14 cellular contexts compared by ENCODE assay signal in the genomic region with DNA sequence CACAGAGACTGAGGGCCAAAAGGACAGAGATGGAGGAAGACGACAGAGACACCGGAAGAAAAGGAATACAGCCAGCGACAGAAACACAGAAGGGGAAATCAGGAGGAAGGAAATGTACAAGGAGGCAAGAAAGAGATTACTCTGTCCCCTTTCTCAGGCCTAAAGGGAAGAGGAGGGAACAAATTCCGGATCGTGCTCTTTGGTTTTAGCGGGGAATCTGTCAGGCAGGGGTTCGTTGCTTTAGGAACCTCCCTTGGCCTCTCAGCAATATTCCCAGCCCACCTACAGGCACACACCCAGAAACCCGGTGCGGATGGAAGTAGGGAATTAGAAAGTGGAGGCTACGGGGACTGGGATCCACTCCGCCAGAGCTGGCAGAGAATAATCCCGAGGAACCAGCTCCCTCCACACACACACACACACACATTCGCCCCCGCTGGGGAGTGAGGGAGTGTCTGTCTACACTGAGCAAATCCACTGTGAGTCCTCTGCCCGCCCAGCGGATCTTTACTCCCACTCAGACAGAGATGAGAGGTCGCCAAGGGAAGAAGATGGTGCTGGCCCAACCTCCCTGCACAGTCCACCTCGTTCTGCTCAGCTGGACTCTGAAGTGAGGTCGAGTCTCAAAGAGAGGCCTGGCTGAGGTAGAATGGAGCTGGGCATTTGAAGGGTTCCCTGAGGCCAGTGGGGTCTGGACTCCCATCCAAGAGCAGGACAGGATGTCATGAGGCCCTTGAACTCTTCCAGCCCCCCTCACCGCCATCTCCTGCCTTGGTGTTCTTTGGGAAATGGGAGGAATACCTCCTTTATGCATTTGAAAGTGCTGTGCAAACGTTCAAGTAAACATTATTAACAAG. TPM values are rescaled to one million over a fixed set of nuclear protein-coding genes. Genes with fewer than 3 reads are reported as not detected.
DNase-seq lines count a peak whose midpoint lies in the region; ATAC-seq and TF ChIP-seq lines count a peak whose summit lies in the region.
"Had no signal": no experiment of that assay in that cellular context is flagged by ENCODE, and none has a peak within 500 bp of the region (broad histone marks: within the 10 kb centered on the region; RNA-seq: fewer than 3 reads in every experiment).

No MANE protein-coding gene starts in this region.

- H3K27ac ChIP-seq in CD8-positive, alpha-beta T cell (ENCODE audit: low read depth, low read length) = no peak overlapping the region
- no peak overlapping the region for H3K27ac ChIP-seq in neural cell (ENCODE audit: low read length)
- H3K27ac ChIP-seq in tibial nerve = no peak overlapping the region
- no peak overlapping the region for H3K27ac ChIP-seq in ovary

- H4K20me1 ChIP-seq in neural cell (ENCODE audit: insufficient read depth) = no peaks in the 10 kb centered on the region

- no peaks in the 10 kb centered on the region for H3F3A ChIP-seq in neural cell (ENCODE audit: insufficient read depth, low read length, poor library complexity, severe bottlenecking)

- no peak overlapping the region for H2AFZ ChIP-seq in neural cell (ENCODE audit: low read depth, low read length)

- H3K4me3 Mint-ChIP-seq in CD8-positive, alpha-beta T cell = peak overlapping the region; percentile 42
- H3K4me3 Mint-ChIP-seq in IgD-negative memory B cell = peak overlapping the region in 3 of 4 donors; percentile 12 to 92 (median 74)
- peak overlapping the region; percentile 22 to 62 for H3K4me3 Mint-ChIP-seq in effector memory CD8-positive, alpha-beta T cell
- H3K4me3 Mint-ChIP-seq: stimulated activated effector memory CD8-positive, alpha-beta T cell treated with anti-CD3 and anti-CD28 coated beads, Interleukin-12 subunit alpha, Interleukin-12 subunit beta, amount 100 ng/mL, for 72 hours had no signal

- H3K4me1 ChIP-seq in CD8-positive, alpha-beta T cell (ENCODE audit: insufficient read depth, low read length) = peaks cover 23% of the 10 kb centered on the region
- H3K4me1 ChIP-seq in tibial nerve = peaks cover 0 to 46% (median 22%) of the 10 kb centered on the region in 4 donors
- H3K4me1 ChIP-seq in ovary (ENCODE audit: insufficient read depth) = peaks cover 8% of the 10 kb centered on the region

- no peaks in the 10 kb centered on the region for H3K9me3 Mint-ChIP-seq in CD8-positive, alpha-beta T cell
- peaks cover 0 to 2% (median 0%) of the 10 kb centered on the region in 3 donors for H3K9me3 Mint-ChIP-seq in IgD-negative memory B cell
- no peaks in the 10 kb centered on the region for H3K9me3 Mint-ChIP-seq in effector memory CD8-positive, alpha-beta T cell
- H3K9me3 Mint-ChIP-seq: stimulated activated effector memory CD8-positive, alpha-beta T cell treated with anti-CD3 and anti-CD28 coated beads, Interleukin-12 subunit alpha, Interleukin-12 subunit beta, amount 100 ng/mL, for 72 hours had no signal

- H3K27ac Mint-ChIP-seq in CD8-positive, alpha-beta T cell = no peak overlapping the region
- H3K27ac Mint-ChIP-seq in IgD-negative memory B cell = peak overlapping the region in 1 of 3 donors; percentile 39
- no peak overlapping the region for H3K27ac Mint-ChIP-seq in effector memory CD8-positive, alpha-beta T cell
- H3K27ac Mint-ChIP-seq: stimulated activated effector memory CD8-positive, alpha-beta T cell treated with anti-CD3 and anti-CD28 coated beads, Interleukin-12 subunit alpha, Interleukin-12 subunit beta, amount 100 ng/mL, for 72 hours had no signal

- no peaks in the 10 kb centered on the region for H3K9me2 ChIP-seq in neural cell (ENCODE audit: insufficient read depth, low read length)

- H3K4me3 ChIP-seq in CD8-positive, alpha-beta T cell (ENCODE audit: low read depth, low read length) = no peak overlapping the region
- H3K4me3 ChIP-seq in neural cell (ENCODE audit: low read length) (peak overlapping the region; percentile 53), tibial nerve (peak overlapping the region in 1 of 4 donors; percentile 45), ovary (no peak overlapping the region)

- no peak for TF ChIP-seq RAD21 in neural cell (conservative IDR thresholded peaks at IDR 0.05)

- TF ChIP-seq EP300 in neural cell (conservative IDR thresholded peaks at IDR 0.05; ENCODE audit: poor library complexity, severe bottlenecking) (no peak), tibial nerve (IDR thresholded peaks at IDR 0.05) (no peak), ovary (IDR thresholded peaks at IDR 0.05) (no peak)

- H3K36me3 ChIP-seq in CD8-positive, alpha-beta T cell (ENCODE audit: insufficient read depth, low read length) = no peaks in the 10 kb centered on the region
- H3K36me3 ChIP-seq in neural cell (ENCODE audit: insufficient read depth, low read length) (no peaks in the 10 kb centered on the region), tibial nerve (no peaks in the 10 kb centered on the region), ovary (no peaks in the 10 kb centered on the region)

- no peak overlapping the region for H3K9ac ChIP-seq in neural cell (ENCODE audit: low read length)

- no peak for TF ChIP-seq CTCF in CD8-positive, alpha-beta T cell (IDR thresholded peaks at IDR 0.05)
- TF ChIP-seq CTCF in neural cell (IDR thresholded peaks at IDR 0.05; ENCODE audit: poor library complexity, severe bottlenecking) (no peak), tibial nerve (IDR thresholded peaks at IDR 0.05) (no peak), ovary (IDR thresholded peaks at IDR 0.05) (no peak)

- TF ChIP-seq POLR2A in tibial nerve (IDR thresholded peaks at IDR 0.05) (no peak), ovary (IDR thresholded peaks at IDR 0.05) (no peak)

- intact Hi-C loops in CD8-positive, alpha-beta T cell (cut with DNase I, micrococcal nuclease) = no loop called here
- intact Hi-C loops in ovary (cut with DNase I) = no loop called here

- peaks cover 31% of the 10 kb centered on the region for H3K27me3 ChIP-seq in CD8-positive, alpha-beta T cell (ENCODE audit: insufficient read depth, low read length)
- peaks cover 97% of the 10 kb centered on the region for H3K27me3 ChIP-seq in neural cell (ENCODE audit: insufficient read depth, low read depth, low read length)
- H3K27me3 ChIP-seq in tibial nerve = peaks cover 8 to 96% of the 10 kb centered on the region in 2 donors
- peaks cover 5% of the 10 kb centered on the region for H3K27me3 ChIP-seq in ovary

- no peak for ATAC-seq in CD8-positive, alpha-beta T cell
- no peak for ATAC-seq in effector memory CD8-positive, alpha-beta T cell (replicated peaks)
- ATAC-seq in GM18907 (IDR thresholded peaks at IDR 0.05; ENCODE audit: unreplicated experiment) = no peak

- H3K9me3 ChIP-seq in CD8-positive, alpha-beta T cell (ENCODE audit: low read length) = no peaks in the 10 kb centered on the region
- no peaks in the 10 kb centered on the region for H3K9me3 ChIP-seq in neural cell (ENCODE audit: low read length)
- no peaks in the 10 kb centered on the region for H3K9me3 ChIP-seq in tibial nerve
- H3K9me3 ChIP-seq in ovary = no peaks in the 10 kb centered on the region

- H3K4me1 Mint-ChIP-seq in CD8-positive, alpha-beta T cell (ENCODE audit: low read depth) = peaks cover 14% of the 10 kb centered on the region
- H3K4me1 Mint-ChIP-seq in IgD-negative memory B cell = peaks cover 1 to 9% (median 6%) of the 10 kb centered on the region in 3 donors
- H3K4me1 Mint-ChIP-seq in effector memory CD8-positive, alpha-beta T cell (ENCODE audit: low read depth in 2 of 2) = peaks cover 20 to 22% of the 10 kb centered on the region in 2 donors

- CTCF ChIA-PET in CD8-positive, alpha-beta T cell (lab: Charles Lee) = interaction anchor here (1.5 kb wide), 1 partner anchor 13 kb away, joined by 4 read pairs; no protein-coding TSS in a partner anchor

- no peaks in the 10 kb centered on the region for H3K79me2 ChIP-seq in neural cell (replicated peaks; ENCODE audit: insufficient read depth, low read length)

- 32 to 42% methylated on average over 21 of the region's 21 CpGs for WGBS in tibial nerve, 2 donors
- WGBS in ovary, 3 donors = 19 to 23% (median 21%) methylated on average over 21 of the region's 21 CpGs

- H3K36me3 Mint-ChIP-seq in CD8-positive, alpha-beta T cell = no peaks in the 10 kb centered on the region
- H3K36me3 Mint-ChIP-seq in IgD-negative memory B cell = peaks cover 2% of the 10 kb centered on the region
- H3K36me3 Mint-ChIP-seq in effector memory CD8-positive, alpha-beta T cell (ENCODE audit: insufficient read depth) = no peaks in the 10 kb centered on the region
- H3K36me3 Mint-ChIP-seq: stimulated activated effector memory CD8-positive, alpha-beta T cell treated with anti-CD3 and anti-CD28 coated beads, Interleukin-12 subunit alpha, Interleukin-12 subunit beta, amount 100 ng/mL, for 72 hours had no signal

- no peak overlapping the region for H3K4me2 ChIP-seq in neural cell (ENCODE audit: low read length)

- DNase-seq in CD8-positive, alpha-beta T cell = no peak
- DNase-seq in effector memory CD8-positive, alpha-beta T cell = no peak
- DNase-seq in T-helper 9 cell = no peak
- no peak for DNase-seq in tibial nerve (ENCODE audit: low spot score in 2 of 2)
- no peak for DNase-seq in ovary
- DNase-seq: activated CD4-positive, alpha-beta T cell treated with anti-CD3 and anti-CD28 coated beads for 1 hour; DND-41; HCEC 1CT; NCI-H1092 treated with DMSO at 0.1 percent for 48 hours had no signal

- H3K27me3 Mint-ChIP-seq in CD8-positive, alpha-beta T cell (ENCODE audit: low read depth) = peaks cover 46% of the 10 kb centered on the region
- H3K27me3 Mint-ChIP-seq in IgD-negative memory B cell = peaks cover 50% of the 10 kb centered on the region
- peaks cover 0 to 62% of the 10 kb centered on the region in 2 donors for H3K27me3 Mint-ChIP-seq in effector memory CD8-positive, alpha-beta T cell

- POLR2A ChIA-PET in CD8-positive, alpha-beta T cell (lab: Charles Lee) = no interaction called here

TF ChIP-seq in neural cell, 6 proteins besides CTCF, POLR2A, EP300 and RAD21 (continues in another document):
- TF ChIP-seq MXI1 (conservative IDR thresholded peaks at IDR 0.05; ENCODE audit: poor library complexity, severe bottlenecking) = no peak
- no peak for TF ChIP-seq TAF1 (IDR thresholded peaks at IDR 0.05; ENCODE audit: low read depth)
- TF ChIP-seq SMC3 (conservative IDR thresholded peaks at IDR 0.05; ENCODE audit: poor library complexity) = no peak
- TF ChIP-seq EZH2 (IDR thresholded peaks at IDR 0.05; ENCODE audit: borderline replicate concordance, insufficient read depth, low read length, poor library complexity, severe bottlenecking) = no peak
- TF ChIP-seq POLR2AphosphoS5 (IDR thresholded peaks at IDR 0.05) = no peak

RNA-seq across cellular contexts. Expression of gene TAL1, which starts 5.7 kb away (rescaled TPM):
- total RNA-seq in CD8-positive, alpha-beta T cell = not detected
- polyA plus RNA-seq in IgD-negative memory B cell (0.19 TPM), neural cell (not detected in 2 replicates), ovary (1 to 10 TPM; 2.4 to 4.1 TPM)
- not detected in 2 replicates for polyA minus RNA-seq in neural cell
- total RNA-seq in tibial nerve (10 to 100 TPM in 1 of 4 donors, 1 to 10 TPM in 3; 3.1 to 10.0 (median 5.7) TPM), ovary (1 to 10 TPM; 1.2 to 4.7 (median 2.1) TPM)
- total RNA-seq: RPMI7951 had no signal

RNA-seq across cellular contexts. Expression of gene PDZK1IP1, which starts 36.5 kb away (rescaled TPM):
- not detected for total RNA-seq in CD8-positive, alpha-beta T cell
- 1.1 TPM for polyA plus RNA-seq in IgD-negative memory B cell
- not detected in 2 replicates for polyA plus RNA-seq in neural cell
- not detected in 2 replicates for polyA minus RNA-seq in neural cell
- 1 to 10 TPM in 2 of 4 donors, not detected in 2; 1.5 to 4.2 TPM for total RNA-seq in tibial nerve
- total RNA-seq in ovary = 10 to 100 TPM in 1 of 7 donors, 1 to 10 TPM in 2, under 1 TPM in 2, not detected in 2; 0.36 to 66.1 (median 3.1) TPM
- polyA plus RNA-seq in ovary = under 1 TPM; 0.42 to 0.61 TPM
- total RNA-seq: RPMI7951 had no signal
